Comparison of ENCODE assay signal across 8 cellular contexts in the genomic region with DNA sequence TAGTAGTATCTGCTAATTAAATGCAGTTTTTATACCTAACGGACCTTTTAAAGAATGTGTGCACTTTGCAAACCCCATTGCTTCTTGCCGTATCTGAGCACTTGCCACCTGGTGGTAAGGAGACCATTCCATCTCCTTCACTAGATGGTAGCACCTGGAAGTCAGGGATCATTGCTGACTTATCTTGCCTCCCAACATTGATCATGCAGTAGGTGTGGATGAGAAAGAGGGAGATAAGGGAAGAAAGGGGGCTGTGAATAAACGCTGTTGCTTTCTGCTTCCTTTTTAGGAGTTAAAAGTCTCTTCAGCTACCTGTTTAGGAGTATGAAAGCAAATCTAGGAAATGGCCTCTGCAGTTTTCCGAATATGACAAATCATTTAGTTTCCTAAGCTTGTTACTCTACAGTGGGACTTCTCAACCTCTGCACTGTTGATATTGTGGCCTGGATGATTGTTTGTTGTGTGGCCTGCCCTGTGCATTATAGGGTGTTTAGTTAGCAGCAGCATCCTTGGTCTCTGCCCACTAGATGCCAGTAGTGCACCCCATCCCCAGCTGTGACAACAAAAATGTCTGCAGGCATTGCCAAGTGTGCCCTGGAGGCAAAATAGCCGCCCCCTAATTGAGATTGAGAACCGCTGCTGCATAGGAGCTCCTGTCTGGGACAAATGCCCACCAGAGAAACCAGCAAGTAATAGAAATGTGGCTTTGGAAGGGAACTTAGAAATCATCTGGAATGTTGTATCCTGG. TPM values are rescaled to one million over a fixed set of nuclear protein-coding genes. Genes with fewer than 3 reads are reported as not detected.
A peak's percentile ranks its signal among the peaks of the same experiment; 100 is the strongest.
DNase-seq lines count a peak whose midpoint lies in the region; ATAC-seq and TF ChIP-seq lines count a peak whose summit lies in the region.

No MANE protein-coding gene starts in this region.

- no TSS peak for BruUV-seq in Panc1 (replicated peaks; lab: Mats Ljungman, UMichigan)

- intact Hi-C loops in Panc1 (cut with micrococcal nuclease; ENCODE audit: unreplicated experiment) = no loop called here
- intact Hi-C loops in psoas muscle (cut with DNase I) = loop anchor here in 1 of 2 donors (10.0 kb wide), 1 partner anchor 89 kb away; no protein-coding TSS in a partner anchor

- H3K9me3 ChIP-seq in BE2C (no peaks in the 10 kb centered on the region), Panc1 (ENCODE audit: control insufficient read depth, insufficient read depth, low read depth, low read length) (no peaks in the 10 kb centered on the region), psoas muscle (peaks cover 4% of the 10 kb centered on the region)

- DNase-seq in BE2C (peak; percentile 30), Panc1 (ENCODE audit: low read depth, low spot score) (peak; percentile 24), fibroblast of pulmonary artery (ENCODE audit: low read depth) (peak; percentile 41), psoas muscle (peak in 1 of 2 donors; percentile 63), progenitor cell of endocrine pancreas (ENCODE audit: low spot score, unreplicated experiment) (no peak), GM19240 (ENCODE audit: insufficient read length, low spot score) (no peak)

- peak; percentile 42 for TF ChIP-seq CTCF in BE2C (IDR thresholded peaks at IDR 0.05; ENCODE audit: low read depth, low read length)
- peak; percentile 57 for TF ChIP-seq CTCF in Panc1 (IDR thresholded peaks at IDR 0.05)
- TF ChIP-seq CTCF in fibroblast of pulmonary artery (IDR thresholded peaks at IDR 0.05; ENCODE audit: low read length, missing control alignments) = peak; percentile 50
- TF ChIP-seq CTCF in psoas muscle (IDR thresholded peaks at IDR 0.05) = peak; percentile 35
- no peak for TF ChIP-seq CTCF in progenitor cell of endocrine pancreas (IDR thresholded peaks at IDR 0.05; ENCODE audit: unreplicated experiment)

- 45 to 61% (median 47%) methylated on average over 6 of the region's 6 CpGs for WGBS in psoas muscle, 3 donors

- H3K27me3 Mint-ChIP-seq in progenitor cell of endocrine pancreas = no peaks in the 10 kb centered on the region

- H3K36me3 ChIP-seq in BE2C (no peaks in the 10 kb centered on the region), Panc1 (ENCODE audit: control insufficient read depth, insufficient read depth, low read length) (no peaks in the 10 kb centered on the region), psoas muscle (ENCODE audit: insufficient read depth in 1 of 2, low read depth in 1 of 2) (no peaks in the 10 kb centered on the region)

- CTCF ChIA-PET in Panc1 (lab: Charles Lee) = no interaction called here

- peaks cover 3% of the 10 kb centered on the region for H3K9me3 Mint-ChIP-seq in progenitor cell of endocrine pancreas (ENCODE audit: low read depth)

- H3K27ac ChIP-seq in Panc1 (ENCODE audit: low read length) (no peak overlapping the region), psoas muscle (peak overlapping the region; percentile 85)

- no peak overlapping the region for H3K27ac Mint-ChIP-seq in progenitor cell of endocrine pancreas

- POLR2A ChIA-PET in Panc1 (lab: Charles Lee) = no interaction called here

- H3K4me1 Mint-ChIP-seq in progenitor cell of endocrine pancreas (ENCODE audit: low read depth) = peaks cover 41% of the 10 kb centered on the region

- H3K27me3 ChIP-seq in BE2C (no peaks in the 10 kb centered on the region), Panc1 (ENCODE audit: control insufficient read depth, insufficient read depth, low read length) (no peaks in the 10 kb centered on the region), psoas muscle (ENCODE audit: insufficient read depth in 3 of 3, low read length in 2 of 3) (no peaks in the 10 kb centered on the region)

- ATAC-seq in GM18498 (IDR thresholded peaks at IDR 0.05; ENCODE audit: unreplicated experiment) (peak; percentile 53), HG02870 (IDR thresholded peaks at IDR 0.05; ENCODE audit: unreplicated experiment) (peak; percentile 18), Panc1 (no peak), psoas muscle (peak; percentile 46 to 83 (median 82))

- peaks cover 2% of the 10 kb centered on the region for H3K36me3 Mint-ChIP-seq in progenitor cell of endocrine pancreas (ENCODE audit: insufficient read depth)

- no peak overlapping the region for H3K4me3 ChIP-seq in BE2C (ENCODE audit: low read depth, low read length)
- no peak overlapping the region for H3K4me3 ChIP-seq in Panc1 (ENCODE audit: low read depth in 2 of 2, low read length in 2 of 2)
- H3K4me3 ChIP-seq in fibroblast of pulmonary artery (replicated peaks; ENCODE audit: low read depth, low read length) = no peak overlapping the region
- H3K4me3 ChIP-seq in psoas muscle = no peak overlapping the region

- in situ Hi-C loops in Panc1 (cut with HindIII; ENCODE audit: low pct_unique_long_range_greater_than_20kb, low sequenced_read_pairs) = no loop called here

- H3K4me1 ChIP-seq in BE2C (no peaks in the 10 kb centered on the region), Panc1 (ENCODE audit: control insufficient read depth, insufficient read depth, low read length) (no peaks in the 10 kb centered on the region), psoas muscle (peaks cover 79% of the 10 kb centered on the region)

- no peak overlapping the region for H3K4me3 Mint-ChIP-seq in progenitor cell of endocrine pancreas (ENCODE audit: low read depth)

RNA-seq across cellular contexts. Expression of a gene that starts 38.8 kb away (rescaled TPM):
- 0.36 TPM for polyA plus RNA-seq in BE2C (2012; ENCODE audit: insufficient read depth, insufficient read length, low read depth)
- 2.8 TPM for total RNA-seq in Panc1 (2021; ENCODE audit: unreplicated experiment)
- polyA plus RNA-seq in Panc1 (2012; ENCODE audit: insufficient read length) = 2.0 TPM
- total RNA-seq in psoas muscle = 10 to 100 TPM; 10.1 to 20.3 (median 15.2) TPM
- 1 to 10 TPM; 1.0 to 9.1 (median 3.2) TPM for polyA plus RNA-seq in psoas muscle
- 33.5 and 34.3 TPM in 2 replicates for total RNA-seq in progenitor cell of endocrine pancreas

Comparison
In these comparisons a context has a peak if more than half of its experiments do, and no peak if none do; other contexts are left out.
1. DNase-seq: peak in BE2C (single experiment), Panc1 (single experiment) and fibroblast of pulmonary artery (single experiment); none in progenitor cell of endocrine pancreas (single experiment) and GM19240 (single experiment).